In genomic region chr11:134664863-134665535, GRCh38 we compare ENCODE assay signal across 21 cellular contexts.
DNase-seq lines count a peak whose midpoint lies in the region; ATAC-seq and TF ChIP-seq lines count a peak whose summit lies in the region.
"Had no signal": no experiment of that assay in that cellular context is flagged by ENCODE, and none has a peak within 500 bp of the region (broad histone marks: within the 10 kb centered on the region; RNA-seq: fewer than 3 reads in every experiment).

No MANE protein-coding gene starts in this region.

- DNase-seq in activated CD8-positive, alpha-beta memory T cell treated with anti-CD3 and anti-CD28 coated beads for 24 hours = peak; percentile 30
- DNase-seq in activated CD8-positive, alpha-beta memory T cell treated with anti-CD3 and anti-CD28 coated beads, Interleukin-2, amount 50 U/mL, for 4 hours = no peak
- DNase-seq in ecto neural progenitor cell (ENCODE audit: low spot score) = peak; percentile 38
- no peak for DNase-seq in neural progenitor cell (ENCODE audit: low spot score)
- DNase-seq in ureter (ENCODE audit: low spot score) = peak; percentile 34
- no peak for DNase-seq in medulla oblongata (ENCODE audit: extremely low spot score)
- DNase-seq in NCI-H526 (lab: John Stamatoyannopoulos, UW) = no peak
- DNase-seq: CD8-positive, alpha-beta memory T cell; H9; IMR-90; Kasumi-1; MM.1S; NCI-H1105; NCI-H1694; NCI-H2107; NCI-H345; NCI-H69; NK-92 treated with Interleukin-12 subunit alpha and Interleukin-12 subunit beta, amount 100 ng/mL, for 24 hours; SHP77 treated with DMSO at 0.1 percent for 48 hours had no signal

- no peak overlapping the region for H3K4me3 ChIP-seq in neural progenitor cell
- H3K4me3 ChIP-seq: BLaER1 had no signal

- no peak overlapping the region for H3K9ac ChIP-seq in neural progenitor cell
- H3K9ac ChIP-seq: BLaER1 had no signal

- TF ChIP-seq CTCF in neural progenitor cell (IDR thresholded peaks at IDR 0.05) = no peak

- no peaks in the 10 kb centered on the region for H3K27me3 ChIP-seq in neural progenitor cell
- H3K27me3 ChIP-seq: BLaER1 had no signal

- H3K4me1 ChIP-seq in neural progenitor cell = no peaks in the 10 kb centered on the region
- H3K4me1 ChIP-seq: BLaER1 had no signal

- H4K20me1 ChIP-seq in neural progenitor cell (ENCODE audit: low read depth) = no peaks in the 10 kb centered on the region
- H4K20me1 ChIP-seq: BLaER1 had no signal

- H3K27ac Mint-ChIP-seq in neural progenitor cell = peak overlapping the region; percentile 42
- H3K27ac Mint-ChIP-seq: H9 had no signal

- H3K4me3 Mint-ChIP-seq in neural progenitor cell = no peak overlapping the region
- H3K4me3 Mint-ChIP-seq: CD8-positive, alpha-beta memory T cell; H9 had no signal

- no peak overlapping the region for H3K4me2 ChIP-seq in neural progenitor cell
- H3K4me2 ChIP-seq: BLaER1 had no signal

- no peak for ATAC-seq in GM19395 (IDR thresholded peaks at IDR 0.05; ENCODE audit: unreplicated experiment)

- peaks cover 12% of the 10 kb centered on the region for H3K27me3 Mint-ChIP-seq in neural progenitor cell (ENCODE audit: insufficient read depth, low read depth)

- H3K9me3 ChIP-seq in neural progenitor cell (ENCODE audit: low read depth) = no peaks in the 10 kb centered on the region

- peaks cover 16% of the 10 kb centered on the region for H3K9me3 Mint-ChIP-seq in neural progenitor cell

- no peak overlapping the region for H2AFZ ChIP-seq in neural progenitor cell (replicated peaks)

- no peaks in the 10 kb centered on the region for H3K36me3 ChIP-seq in neural progenitor cell
- H3K36me3 ChIP-seq: BLaER1 had no signal

- peaks cover 8% of the 10 kb centered on the region for H3K4me1 Mint-ChIP-seq in neural progenitor cell
- H3K4me1 Mint-ChIP-seq: CD8-positive, alpha-beta memory T cell; H9 had no signal

- H3K79me2 ChIP-seq in neural progenitor cell (ENCODE audit: low read depth) = no peaks in the 10 kb centered on the region

- no peak overlapping the region for H3K27ac ChIP-seq in neural progenitor cell
- H3K27ac ChIP-seq: BLaER1 had no signal

- peaks cover 8% of the 10 kb centered on the region for H3F3A ChIP-seq in neural progenitor cell (ENCODE audit: low read depth)

- no peaks in the 10 kb centered on the region for H3K36me3 Mint-ChIP-seq in neural progenitor cell
- H3K36me3 Mint-ChIP-seq: CD8-positive, alpha-beta memory T cell had no signal

Comparison
In these comparisons a context has a peak if more than half of its experiments do, and no peak if none do; other contexts are left out.
1. DNase-seq: peak in activated CD8-positive, alpha-beta memory T cell treated with anti-CD3 and anti-CD28 coated beads for 24 hours (single experiment), ecto neural progenitor cell (single experiment) and ureter (single experiment); none in activated CD8-positive, alpha-beta memory T cell treated with anti-CD3 and anti-CD28 coated beads, Interleukin-2, amount 50 U/mL, for 4 hours (single experiment), neural progenitor cell (single experiment), medulla oblongata (single experiment) and NCI-H526 (0 of 2).